In the genomic region with DNA sequence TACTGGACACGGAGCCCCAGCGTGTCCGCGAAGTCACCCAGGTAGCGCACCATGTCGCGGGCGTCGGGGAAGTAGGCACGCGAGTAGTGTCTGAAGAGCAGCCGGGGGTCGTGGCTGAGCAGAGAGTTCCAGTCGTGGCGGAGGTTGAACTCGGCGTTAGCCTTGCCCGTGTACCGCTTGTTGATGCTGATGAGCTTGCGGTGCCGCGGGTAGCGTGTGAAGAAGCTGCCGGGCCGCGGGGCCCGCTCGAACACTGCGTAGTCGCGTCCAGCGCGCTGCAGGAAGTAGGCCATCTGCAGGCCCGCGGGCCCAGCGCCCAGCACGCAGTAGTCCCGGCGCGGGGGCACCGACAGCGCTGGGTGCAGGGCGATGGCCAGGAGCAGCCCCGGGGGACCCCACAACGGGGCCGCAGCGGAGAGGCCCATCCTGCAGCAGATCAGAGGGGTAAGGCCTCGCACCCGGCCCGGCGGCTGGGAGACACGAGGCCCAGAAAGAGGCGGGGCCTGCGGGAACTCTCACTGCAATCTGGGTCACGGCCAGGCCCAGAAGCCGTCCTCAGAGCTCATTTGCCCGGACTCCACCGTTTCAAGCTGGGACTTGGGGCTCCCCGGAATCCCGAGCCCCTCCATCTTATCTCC, we compare ENCODE assay signal across 8 cellular contexts. TPM values are rescaled to one million over a fixed set of nuclear protein-coding genes. Genes with fewer than 3 reads are reported as not detected.
A peak's percentile ranks its signal among the peaks of the same experiment; 100 is the strongest.
DNase-seq lines count a peak whose midpoint lies in the region; ATAC-seq and TF ChIP-seq lines count a peak whose summit lies in the region.

No MANE protein-coding gene starts in this region.

- peaks cover 10% of the 10 kb centered on the region for H3K4me1 ChIP-seq in CD8-positive, alpha-beta memory T cell (ENCODE audit: insufficient read depth, low read length)
- H3K4me1 ChIP-seq in OCI-LY7 (ENCODE audit: insufficient read depth, low read length, poor library complexity, severe bottlenecking) (peaks cover 29% of the 10 kb centered on the region), neutrophil (ENCODE audit: control insufficient read depth in 1 of 2, insufficient read depth in 1 of 2, low read depth in 1 of 2, low read length in 1 of 2) (peaks cover 9 to 14% of the 10 kb centered on the region in 2 experiments)

- no TSS peak for BruUV-seq in OCI-LY7 (replicated peaks; lab: Mats Ljungman, UMichigan)

- TF ChIP-seq CTCF in OCI-LY7 (conservative IDR thresholded peaks at IDR 0.05; ENCODE audit: low read length), result no peak
- TF ChIP-seq CTCF in epithelial cell of esophagus (IDR thresholded peaks at IDR 0.05; ENCODE audit: insufficient read depth, low read depth, low read length, missing control alignments), result no peak
- TF ChIP-seq CTCF in neutrophil (IDR thresholded peaks at IDR 0.05), result no peak

- intact Hi-C loops in OCI-LY7 (cut with micrococcal nuclease; ENCODE audit: unreplicated experiment), result no loop called here

- H3K4me3 ChIP-seq in CD8-positive, alpha-beta memory T cell (ENCODE audit: low read length), result peak overlapping the region; percentile 41
- H3K4me3 ChIP-seq in OCI-LY7 (ENCODE audit: low read depth, low read length, poor library complexity, severe bottlenecking) (peak overlapping the region; percentile 71), epithelial cell of esophagus (ENCODE audit: low read length) (peak overlapping the region; percentile 38), neutrophil (ENCODE audit: low read depth in 1 of 2, low read length in 1 of 2) (peak overlapping the region; percentile 66 to 78)

- H3K36me3 Mint-ChIP-seq in CD8-positive, alpha-beta memory T cell, result peaks cover 2 to 11% (median 3%) of the 10 kb centered on the region in 3 donors

- H3K9me3 Mint-ChIP-seq in CD8-positive, alpha-beta memory T cell, result no peaks in the 10 kb centered on the region

- CTCF ChIA-PET in CD8-positive, alpha-beta memory T cell (lab: Charles Lee), result interaction anchor here (1.0 to 1.8 kb wide), 2 partner anchors 14 to 36 kb away, joined by 3 to 6 read pairs; no protein-coding TSS in a partner anchor
- CTCF ChIA-PET in OCI-LY7 (lab: Charles Lee; ENCODE audit: unreplicated experiment), result no interaction called here

- peaks cover 8% of the 10 kb centered on the region for H3K36me3 ChIP-seq in CD8-positive, alpha-beta memory T cell (ENCODE audit: insufficient read depth, low read length)
- H3K36me3 ChIP-seq in OCI-LY7 (ENCODE audit: insufficient read depth, low read length) (peaks cover 41% of the 10 kb centered on the region), neutrophil (peaks cover 9% of the 10 kb centered on the region)

- no peaks in the 10 kb centered on the region for H3K27me3 ChIP-seq in CD8-positive, alpha-beta memory T cell (ENCODE audit: insufficient read depth, low read length, poor library complexity, severe bottlenecking)
- H3K27me3 ChIP-seq in neutrophil, result no peaks in the 10 kb centered on the region

- no peak for ATAC-seq in HG03520 (IDR thresholded peaks at IDR 0.05; ENCODE audit: unreplicated experiment)

- H4K20me1 ChIP-seq in OCI-LY7 (ENCODE audit: insufficient read depth, low read length), result no peaks in the 10 kb centered on the region

- peak overlapping the region; percentile 84 for H3K4me2 ChIP-seq in OCI-LY7 (ENCODE audit: low read length)

- peak overlapping the region in 1 of 8 donors; percentile 71 for H3K27ac Mint-ChIP-seq in CD8-positive, alpha-beta memory T cell

- peaks cover 9 to 23% (median 11%) of the 10 kb centered on the region in 3 donors for H3K4me1 Mint-ChIP-seq in CD8-positive, alpha-beta memory T cell

- POLR2A ChIA-PET in CD8-positive, alpha-beta memory T cell (lab: Charles Lee), result no interaction called here
- POLR2A ChIA-PET in OCI-LY7 (lab: Charles Lee), result interaction anchor here (0.6 to 4.2 kb wide), 4 partner anchors 9 to 22 kb away, joined by 3 to 14 read pairs (median 4); no protein-coding TSS in a partner anchor

- no peaks in the 10 kb centered on the region for H3K27me3 Mint-ChIP-seq in CD8-positive, alpha-beta memory T cell

- H3K4me3 Mint-ChIP-seq in CD8-positive, alpha-beta memory T cell, result peak overlapping the region in 6 of 7 donors; percentile 15 to 86 (median 58)

- no peak for DNase-seq in CD8-positive, alpha-beta memory T cell
- DNase-seq in OCI-LY7 (ENCODE audit: low spot score) (no peak), epithelial cell of esophagus (ENCODE audit: low read depth) (no peak), glomerular visceral epithelial cell (ENCODE audit: extremely low spot score) (no peak), NK-92 (lab: John Stamatoyannopoulos, UW; ENCODE audit: unreplicated experiment) (no peak), nucleus accumbens (lab: John Stamatoyannopoulos, UW) (no peak)

- H3K9me3 ChIP-seq in CD8-positive, alpha-beta memory T cell (ENCODE audit: low read length), result no peaks in the 10 kb centered on the region
- H3K9me3 ChIP-seq in OCI-LY7 (ENCODE audit: low read length) (no peaks in the 10 kb centered on the region), neutrophil (no peaks in the 10 kb centered on the region)

- H3K27ac ChIP-seq in CD8-positive, alpha-beta memory T cell (ENCODE audit: low read depth, low read length), result peak overlapping the region; percentile 24
- H3K27ac ChIP-seq in OCI-LY7 (ENCODE audit: low read depth, low read length, poor library complexity, severe bottlenecking) (peak overlapping the region; percentile 73), neutrophil (no peak overlapping the region)

- peak overlapping the region; percentile 78 for H2AFZ ChIP-seq in OCI-LY7 (ENCODE audit: low read length)

- no peaks in the 10 kb centered on the region for H3K9me2 ChIP-seq in OCI-LY7 (ENCODE audit: insufficient read depth, low read length)

- H3K79me2 ChIP-seq in OCI-LY7 (ENCODE audit: insufficient read depth, low read depth, low read length), result 0 out of 2 replicates have a peak, but pooled peaks cover 7% of the 10 kb centered on the region

RNA-seq across cellular contexts. Expression of a gene that starts 0.7 kb away (rescaled TPM):
- 10 to 100 TPM; 23.7 to 27.6 TPM for total RNA-seq in CD8-positive, alpha-beta memory T cell
- polyA plus RNA-seq in CD8-positive, alpha-beta memory T cell, result 1.8 TPM
- total RNA-seq in OCI-LY7 (2014; rRNA removed; shearing (Covaris generic)), result 16.2 and 22.6 TPM in 2 replicates
- 40.6 and 48.3 TPM in 2 replicates for total RNA-seq in OCI-LY7 (2022)

RNA-seq across cellular contexts. Expression of a gene that starts 22.8 kb away (rescaled TPM):
- total RNA-seq in CD8-positive, alpha-beta memory T cell, result 100 to 1,000 TPM; 333 to 341 TPM
- 140 TPM for polyA plus RNA-seq in CD8-positive, alpha-beta memory T cell
- total RNA-seq in OCI-LY7 (2014; rRNA removed; shearing (Covaris generic)), result 270 and 307 TPM in 2 replicates
- 201 and 223 TPM in 2 replicates for total RNA-seq in OCI-LY7 (2022)

RNA-seq across cellular contexts. Expression of a gene that starts 24.7 kb away (rescaled TPM):
- total RNA-seq in CD8-positive, alpha-beta memory T cell, result 100 to 1,000 TPM; 122 to 126 TPM
- 127 TPM for polyA plus RNA-seq in CD8-positive, alpha-beta memory T cell
- 32.0 and 33.4 TPM in 2 replicates for total RNA-seq in OCI-LY7 (2014; rRNA removed; shearing (Covaris generic))
- 94.2 and 106 TPM in 2 replicates for total RNA-seq in OCI-LY7 (2022)
